In the genomic region with DNA sequence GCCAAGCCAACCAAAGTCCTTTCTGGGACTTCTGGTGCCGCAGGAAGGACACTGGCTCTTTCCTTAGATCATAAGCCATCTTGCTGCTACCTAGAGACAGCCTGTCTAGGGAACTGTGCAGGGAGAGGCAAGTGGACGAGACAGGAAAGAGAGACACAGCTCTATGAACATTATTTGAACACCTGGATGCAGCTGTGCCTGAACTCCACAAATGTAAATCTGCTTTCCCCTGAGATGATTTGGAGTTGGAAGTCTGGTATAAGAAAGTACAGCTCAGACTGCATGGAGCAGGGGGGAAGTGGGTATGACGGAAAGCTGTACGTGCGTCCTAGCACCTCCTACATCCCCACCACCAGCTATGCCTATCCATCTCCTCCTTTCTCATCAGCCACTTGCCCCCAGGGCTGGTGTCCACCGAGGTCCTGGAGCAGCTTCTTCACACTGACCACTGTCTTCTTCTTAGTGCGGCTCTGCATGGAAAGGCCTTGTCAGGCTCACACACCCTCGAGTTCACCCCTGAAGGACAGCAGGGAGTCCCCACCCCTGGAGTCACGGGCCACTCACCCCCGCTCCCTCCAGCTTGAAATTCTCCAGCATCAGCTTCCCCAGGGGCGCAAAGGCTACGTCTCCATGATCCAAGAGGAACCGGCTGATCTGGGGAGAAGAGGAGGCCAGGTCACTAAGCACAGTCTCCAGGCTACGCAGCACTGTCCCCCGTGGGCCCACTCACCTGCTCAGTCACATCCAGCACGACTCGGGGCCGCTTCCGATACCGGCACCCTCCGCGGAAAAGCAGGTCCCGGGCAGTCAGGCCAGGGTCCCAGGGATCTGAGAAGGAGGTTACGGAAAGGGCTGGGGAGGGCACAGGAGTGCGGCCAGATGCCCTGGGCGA, we compare ENCODE assay signal across 19 cellular contexts. TPM values are rescaled to one million over a fixed set of nuclear protein-coding genes. Genes with fewer than 3 reads are reported as not detected.
"Had no signal": no experiment of that assay in that cellular context is flagged by ENCODE, and none has a peak within 500 bp of the region (broad histone marks: within the 10 kb centered on the region; RNA-seq: fewer than 3 reads in every experiment).

No MANE protein-coding gene starts in this region.

- H3K4me3 Mint-ChIP-seq: activated CD8-positive, alpha-beta T cell treated with anti-CD3 and anti-CD28 coated beads, Interleukin-2, amount 10 ng/mL, durations not matched to agents 7 days and 5 days; activated naive CD8-positive, alpha-beta T cell treated with anti-CD3 and anti-CD28 coated beads for 36 hours; stimulated activated naive CD8-positive, alpha-beta T cell treated with anti-CD3 and anti-CD28 coated beads, Interleukin-15, amount 100 ng/mL, for 72 hours; WTC11 had no signal

- DNase-seq: activated CD4-positive, alpha-beta T cell treated with anti-CD3 and anti-CD28 coated beads for 48 hours; activated CD8-positive, alpha-beta memory T cell treated with anti-CD3 and anti-CD28 coated beads, Interleukin-2, amount 50 U/mL, for 4 hours; activated CD8-positive, alpha-beta T cell treated with anti-CD3 and anti-CD28 coated beads, Interleukin-2, amount 10 ng/mL, durations not matched to agents 7 days and 5 days; activated gamma-delta T cell treated with Interleukin-2 at 50 U/mL for 16 hours; activated naive CD8-positive, alpha-beta T cell treated with anti-CD3 and anti-CD28 coated beads for 36 hours; activated T-cell treated with anti-CD3 and anti-CD28 coated beads, Interleukin-2, amount 50 U/mL, for 48 hours; brain microvascular endothelial cell; kidney; psoas muscle; stimulated activated naive CD8-positive, alpha-beta T cell treated with anti-CD3 and anti-CD28 coated beads, Interleukin-15, amount 100 ng/mL, for 72 hours; testis had no signal

- H3K27me3 ChIP-seq: brain microvascular endothelial cell, testis had no signal

- H3K27me3 Mint-ChIP-seq: activated naive CD8-positive, alpha-beta T cell treated with anti-CD3 and anti-CD28 coated beads for 36 hours; stimulated activated naive CD8-positive, alpha-beta T cell treated with anti-CD3 and anti-CD28 coated beads, Interleukin-15, amount 100 ng/mL, for 72 hours had no signal

- H3K4me3 ChIP-seq: psoas muscle, testis had no signal

- H3K27ac Mint-ChIP-seq: activated CD8-positive, alpha-beta T cell treated with anti-CD3 and anti-CD28 coated beads, Interleukin-2, amount 10 ng/mL, durations not matched to agents 7 days and 5 days; activated naive CD8-positive, alpha-beta T cell treated with anti-CD3 and anti-CD28 coated beads for 36 hours; nephron; WTC11 had no signal

- H3K9me3 ChIP-seq: psoas muscle, testis had no signal

- ATAC-seq: activated CD8-positive, alpha-beta T cell treated with anti-CD3 and anti-CD28 coated beads, Interleukin-2, amount 10 ng/mL, durations not matched to agents 7 days and 5 days; psoas muscle; sciatic nerve; stimulated activated naive CD8-positive, alpha-beta T cell treated with anti-CD3 and anti-CD28 coated beads, Interleukin-15, amount 100 ng/mL, for 72 hours; WTC11 had no signal

- H3K9me3 Mint-ChIP-seq: activated naive CD8-positive, alpha-beta T cell treated with anti-CD3 and anti-CD28 coated beads for 36 hours; nephron; stimulated activated naive CD8-positive, alpha-beta T cell treated with anti-CD3 and anti-CD28 coated beads, Interleukin-15, amount 100 ng/mL, for 72 hours; WTC11 had no signal

- H3K27ac ChIP-seq: brain microvascular endothelial cell, psoas muscle had no signal

RNA-seq across cellular contexts. Expression of gene ADAD2, which starts 8.0 kb away (rescaled TPM):
- total RNA-seq: chondrocyte; dermis microvascular lymphatic vessel endothelial cell; psoas muscle; sciatic nerve; T-helper 2 cell treated with Interferon-gamma antibody and Interleukin-4, amounts not matched to agents 100 ng/mL and 5 ng/mL, for 36 hours had no signal

RNA-seq across cellular contexts. Expression of gene DNAAF1, which starts 37.8 kb away (rescaled TPM):
- total RNA-seq: activated CD8-positive, alpha-beta T cell treated with anti-CD3 and anti-CD28 coated beads, Interleukin-2, amount 10 ng/mL, durations not matched to agents 7 days and 5 days; chondrocyte; psoas muscle; T-helper 2 cell treated with Interferon-gamma antibody and Interleukin-4, amounts not matched to agents 100 ng/mL and 5 ng/mL, for 36 hours had no signal

RNA-seq across cellular contexts. Expression of gene KCNG4, which starts 56.9 kb away (rescaled TPM):
- total RNA-seq: activated CD8-positive, alpha-beta T cell treated with anti-CD3 and anti-CD28 coated beads, Interleukin-2, amount 10 ng/mL, durations not matched to agents 7 days and 5 days; activated naive CD8-positive, alpha-beta T cell treated with anti-CD3 and anti-CD28 coated beads for 36 hours; chondrocyte; dermis microvascular lymphatic vessel endothelial cell; kidney; lower leg skin; omental fat pad; sciatic nerve; T-helper 2 cell treated with Interferon-gamma antibody and Interleukin-4, amounts not matched to agents 100 ng/mL and 5 ng/mL, for 36 hours; WTC11 had no signal
